ENCODE assay signal across 8 cellular contexts in genomic region chr19:6772028-6772865, GRCh38. TPM values are rescaled to one million over a fixed set of nuclear protein-coding genes. Genes with fewer than 3 reads are reported as not detected.
DNase-seq lines count a peak whose midpoint lies in the region; ATAC-seq, FAIRE-seq and TF ChIP-seq lines count a peak whose summit lies in the region.

Gene VAV1, plus strand, starts transcription at chr19:6772708. Its CDS starts 100 bp downstream, at chr19:6772808.

- H3K79me2 ChIP-seq in OCI-LY1 (ENCODE audit: insufficient read depth, low read length): peaks cover 34% of the 10 kb centered on the region

- H3K36me3 ChIP-seq in OCI-LY1 (ENCODE audit: insufficient read depth, low read length): peaks cover 19% of the 10 kb centered on the region

- peak; percentile 52; the same call in 1 of the 2 replicates for TF ChIP-seq CTCF in OCI-LY1 (IDR thresholded peaks at IDR 0.05; ENCODE audit: low read length)

- no peaks in the 10 kb centered on the region for H4K20me1 ChIP-seq in OCI-LY1 (ENCODE audit: insufficient read depth, low read length)

- H3K4me3 ChIP-seq in OCI-LY1 (ENCODE audit: low read depth, low read length, poor library complexity, severe bottlenecking): peak within 1 kb of the TSS; percentile 98

- H3K9me2 ChIP-seq in OCI-LY1 (ENCODE audit: low read depth, low read length): no peaks in the 10 kb centered on the region

- peaks cover 28% of the 10 kb centered on the region for H3K4me1 ChIP-seq in OCI-LY1 (ENCODE audit: insufficient read depth, low read length, severe bottlenecking)

- H3K27ac ChIP-seq in OCI-LY1 (ENCODE audit: low read depth, low read length, poor library complexity, severe bottlenecking): peak within 1 kb of the TSS; percentile 95

- H2AFZ ChIP-seq in OCI-LY1 (ENCODE audit: low read length): no peak within 1 kb of the TSS

- no peaks in the 10 kb centered on the region for H3K9me3 ChIP-seq in OCI-LY1 (ENCODE audit: low read length)

- H3F3A ChIP-seq in OCI-LY1 (ENCODE audit: insufficient read depth, low read length): 0 out of 2 replicates have a peak, but pooled peaks cover 4% of the 10 kb centered on the region

- peak within 1 kb of the TSS; percentile 84 for H3K4me2 ChIP-seq in OCI-LY1 (ENCODE audit: low read length)

- DNase-seq in activated T-cell treated with anti-CD3 and anti-CD28 coated beads, Interleukin-2, amount 50 U/mL, for 48 hours: peak; percentile 87 to 88
- peak; percentile 15 to 26 for DNase-seq in hippocampal formation (lab: John Stamatoyannopoulos, UW)
- DNase-seq in stimulated activated CD4-positive, alpha-beta T cell treated with anti-CD3 and anti-CD28 coated beads, Interleukin-4, amount 100 ng/mL, for 48 hours (ENCODE audit: low read depth in 2 of 2): peak; percentile 62 to 65
- DNase-seq in NCI-H345 (lab: John Stamatoyannopoulos, UW): no peak
- no peak for DNase-seq in middle frontal gyrus (ENCODE audit: extremely low spot score, low spot score)
- no peak for DNase-seq in frontal cortex (ENCODE audit: low spot score in 2 of 2)

- ATAC-seq in GM21423 (IDR thresholded peaks at IDR 0.05; ENCODE audit: unreplicated experiment): peak; percentile 36

- no peaks in the 10 kb centered on the region for H3K27me3 ChIP-seq in OCI-LY1 (ENCODE audit: insufficient read depth, low read length)

- peak within 1 kb of the TSS; percentile 99 for H3K9ac ChIP-seq in OCI-LY1 (ENCODE audit: low read length)

- no peak for FAIRE-seq in frontal cortex (lab: Jason Lieb, UNC)

RNA-seq across cellular contexts. Expression of gene VAV1, which starts in this region (rescaled TPM):
- total RNA-seq in frontal cortex: 0.82 TPM

Comparison
In these comparisons a context has a peak if more than half of its experiments do, and no peak if none do; other contexts are left out.
1. DNase-seq: peak in activated T-cell treated with anti-CD3 and anti-CD28 coated beads, Interleukin-2, amount 50 U/mL, for 48 hours (2 of 2), hippocampal formation (2 of 2) and stimulated activated CD4-positive, alpha-beta T cell treated with anti-CD3 and anti-CD28 coated beads, Interleukin-4, amount 100 ng/mL, for 48 hours (2 of 2); none in NCI-H345 (single experiment), middle frontal gyrus (single experiment) and frontal cortex (0 of 2).